Comparison of ENCODE assay signal across 10 cellular contexts in the genomic region with DNA sequence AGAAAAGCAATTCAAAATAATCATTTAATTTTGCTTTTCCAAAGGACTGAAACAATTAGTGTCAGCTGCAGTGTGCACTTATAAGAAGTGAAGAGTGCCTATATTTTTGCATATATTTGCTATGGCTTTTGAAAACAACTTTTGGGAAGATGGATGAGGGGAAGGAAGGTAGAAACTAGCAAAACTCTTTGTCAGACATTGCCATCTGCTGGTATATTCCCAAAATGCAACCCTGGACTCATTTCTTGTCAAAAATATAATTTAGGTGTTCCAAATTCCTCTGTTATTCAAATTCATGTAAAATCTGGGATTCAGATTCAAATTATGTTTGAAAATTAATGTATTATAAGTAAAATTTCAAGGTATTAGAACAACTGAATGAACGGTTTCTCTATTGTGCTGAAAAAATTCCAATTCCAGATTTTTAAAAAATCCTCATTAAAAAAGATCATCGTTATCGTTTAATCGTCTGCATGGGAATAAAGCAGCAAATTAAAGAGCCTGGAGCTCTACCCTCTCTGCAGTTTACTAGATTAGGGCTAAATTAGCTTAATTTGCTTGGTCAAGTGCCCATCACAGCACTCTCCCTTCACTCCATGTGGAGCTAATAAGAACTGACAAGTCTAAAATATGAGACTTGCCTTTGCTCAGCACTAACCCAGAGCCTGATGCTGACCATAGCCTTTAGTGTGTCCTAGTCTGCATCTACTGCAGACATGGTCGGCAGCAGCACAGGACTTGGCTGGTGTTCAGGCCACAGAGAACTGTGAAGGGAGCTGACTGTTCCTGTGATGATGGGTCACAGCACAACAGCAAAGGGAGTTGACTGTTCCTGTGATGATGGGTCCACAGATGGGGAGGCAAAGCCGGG.
DNase-seq lines count a peak whose midpoint lies in the region; ATAC-seq and TF ChIP-seq lines count a peak whose summit lies in the region.
"Had no signal": no experiment of that assay in that cellular context is flagged by ENCODE, and none has a peak within 500 bp of the region (broad histone marks: within the 10 kb centered on the region; RNA-seq: fewer than 3 reads in every experiment).

No MANE protein-coding gene starts in this region.

- no peaks in the 10 kb centered on the region for H3K36me3 Mint-ChIP-seq in CD4-positive, alpha-beta T cell (ENCODE audit: low read depth)

- intact Hi-C loops in left cardiac atrium (cut with DNase I) = loop anchor here in 1 of 2 donors (5.0 kb wide), 2 partner anchors 359 to 509 kb away; no protein-coding TSS in a partner anchor
- intact Hi-C loops in CD4-positive, alpha-beta T cell (cut with DNase I, micrococcal nuclease) = loop anchor here in 1 of 2 experiments (5.0 kb wide), 1 partner anchor 509 kb away; no protein-coding TSS in a partner anchor

- H3K27ac Mint-ChIP-seq in CD4-positive, alpha-beta T cell = no peak overlapping the region
- H3K27ac Mint-ChIP-seq: activated T-cell treated with anti-CD3 and anti-CD28 coated beads, Interleukin-2, amount 50 U/mL, for 72 hours had no signal

- CTCF ChIA-PET in CD4-positive, alpha-beta T cell (lab: Charles Lee) = no interaction called here

- no peaks in the 10 kb centered on the region for H3K9me3 Mint-ChIP-seq in CD4-positive, alpha-beta T cell
- H3K9me3 Mint-ChIP-seq: activated T-cell treated with anti-CD3 and anti-CD28 coated beads, Interleukin-2, amount 50 U/mL, for 72 hours had no signal

- no peak overlapping the region for H3K4me3 Mint-ChIP-seq in CD4-positive, alpha-beta T cell
- H3K4me3 Mint-ChIP-seq: activated T-cell treated with anti-CD3 and anti-CD28 coated beads, Interleukin-2, amount 50 U/mL, for 72 hours had no signal

- no peaks in the 10 kb centered on the region for H3K9me3 ChIP-seq in CD4-positive, alpha-beta T cell (ENCODE audit: control insufficient read depth, low read length)

- peak; percentile 92 for TF ChIP-seq CTCF in VCaP (conservative IDR thresholded peaks at IDR 0.05)
- no peak for TF ChIP-seq CTCF in CD4-positive, alpha-beta T cell (IDR thresholded peaks at IDR 0.05)

- no peaks in the 10 kb centered on the region for H3K4me1 Mint-ChIP-seq in CD4-positive, alpha-beta T cell (ENCODE audit: low read depth)

- H3K4me3 ChIP-seq in Jurkat, Clone E6-1 (ENCODE audit: low read length) = no peak overlapping the region
- H3K4me3 ChIP-seq: BLaER1 treated with 17β-estradiol and CSF1 and Interleukin-3, amounts not matched to agents 10 nM and 100 nM had no signal

- POLR2A ChIA-PET in CD4-positive, alpha-beta T cell (lab: Charles Lee) = interaction anchor here (0.7 kb wide), 1 partner anchor 806 kb away, joined by 3 read pairs; no protein-coding TSS in a partner anchor

- ATAC-seq in left cardiac atrium = peak; percentile 47 to 64
- no peak for ATAC-seq in HG03196 (IDR thresholded peaks at IDR 0.05; ENCODE audit: unreplicated experiment)
- no peak for ATAC-seq in CD4-positive, alpha-beta T cell (ENCODE audit: poor library complexity)
- ATAC-seq: activated T-cell treated with anti-CD3 and anti-CD28 coated beads, Interleukin-2, amount 50 U/mL, for 72 hours had no signal

- peaks cover 4% of the 10 kb centered on the region for H3K27me3 Mint-ChIP-seq in CD4-positive, alpha-beta T cell

- peak; percentile 39 for DNase-seq in DMS53 (lab: John Stamatoyannopoulos, UW)
- no peak for DNase-seq in DMS53 treated with DMSO at 0.1 percent for 48 hours (lab: John Stamatoyannopoulos, UW; ENCODE audit: unreplicated experiment)
- DNase-seq in Jurkat, Clone E6-1 (ENCODE audit: low read depth, low spot score) = peak; percentile 26
- DNase-seq in left cardiac atrium = peak; percentile 32
- peak; percentile 31 for DNase-seq in stromal cell of bone marrow (ENCODE audit: low read depth)
- no peak for DNase-seq in CD4-positive, alpha-beta T cell

- H3K27me3 ChIP-seq in CD4-positive, alpha-beta T cell (ENCODE audit: control insufficient read depth, insufficient read depth, low read length) = no peaks in the 10 kb centered on the region
- H3K27me3 ChIP-seq: BLaER1 treated with 17β-estradiol and CSF1 and Interleukin-3, amounts not matched to agents 10 nM and 100 nM had no signal

- no peak overlapping the region for H3K27ac ChIP-seq in VCaP
- no peak overlapping the region for H3K27ac ChIP-seq in CD4-positive, alpha-beta T cell (ENCODE audit: low read depth, low read length)
- H3K27ac ChIP-seq: BLaER1 treated with 17β-estradiol and CSF1 and Interleukin-3, amounts not matched to agents 10 nM and 100 nM had no signal

Comparison
In these comparisons a context has a peak if more than half of its experiments do, and no peak if none do; other contexts are left out.
1. DNase-seq: peak in DMS53 (single experiment), Jurkat, Clone E6-1 (single experiment), left cardiac atrium (single experiment) and stromal cell of bone marrow (single experiment); none in DMS53 treated with DMSO at 0.1 percent for 48 hours (single experiment) and CD4-positive, alpha-beta T cell (0 of 10).
2. ATAC-seq: peak in left cardiac atrium (2 of 2); none in HG03196 (single experiment) and CD4-positive, alpha-beta T cell (single experiment).